1 cellular context compared by ENCODE assay signal in the genomic region with DNA sequence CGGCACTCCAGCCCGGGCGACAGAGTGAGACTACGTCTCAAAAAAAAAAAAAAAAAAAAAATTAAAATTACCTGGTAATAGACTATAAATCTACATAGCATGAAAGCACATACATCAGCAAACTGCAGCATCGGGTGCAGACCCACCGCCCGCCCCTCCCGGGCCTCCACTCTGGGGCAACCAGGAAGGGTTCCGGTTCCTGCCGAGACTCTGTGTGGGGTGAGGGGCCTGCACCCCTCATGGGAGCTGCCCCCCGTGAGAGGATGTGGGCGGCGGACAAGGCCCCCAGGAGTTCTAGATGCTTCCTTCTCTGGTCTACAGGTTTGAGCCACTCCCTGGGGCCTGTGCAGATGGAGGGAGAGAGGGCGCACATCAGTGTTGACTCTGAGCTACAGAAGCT.
TF ChIP-seq lines count a peak whose summit lies in the region.

No MANE protein-coding gene starts in this region.

TF ChIP-seq in HepG2, 621 proteins besides CTCF, POLR2A, EP300 and RAD21:
- TF ChIP-seq SOX6 (IDR thresholded peaks at IDR 0.05) = no peak
- no peak for TF ChIP-seq SOX6 (CRISPR knock-in tag; IDR thresholded peaks at IDR 0.05)
- TF ChIP-seq AGO2 (optimal IDR thresholded peaks at IDR 0.05; ENCODE audit: low read depth, low read length) = peak; percentile 61
